ENCODE assay signal across 1 cellular context in the genomic region with DNA sequence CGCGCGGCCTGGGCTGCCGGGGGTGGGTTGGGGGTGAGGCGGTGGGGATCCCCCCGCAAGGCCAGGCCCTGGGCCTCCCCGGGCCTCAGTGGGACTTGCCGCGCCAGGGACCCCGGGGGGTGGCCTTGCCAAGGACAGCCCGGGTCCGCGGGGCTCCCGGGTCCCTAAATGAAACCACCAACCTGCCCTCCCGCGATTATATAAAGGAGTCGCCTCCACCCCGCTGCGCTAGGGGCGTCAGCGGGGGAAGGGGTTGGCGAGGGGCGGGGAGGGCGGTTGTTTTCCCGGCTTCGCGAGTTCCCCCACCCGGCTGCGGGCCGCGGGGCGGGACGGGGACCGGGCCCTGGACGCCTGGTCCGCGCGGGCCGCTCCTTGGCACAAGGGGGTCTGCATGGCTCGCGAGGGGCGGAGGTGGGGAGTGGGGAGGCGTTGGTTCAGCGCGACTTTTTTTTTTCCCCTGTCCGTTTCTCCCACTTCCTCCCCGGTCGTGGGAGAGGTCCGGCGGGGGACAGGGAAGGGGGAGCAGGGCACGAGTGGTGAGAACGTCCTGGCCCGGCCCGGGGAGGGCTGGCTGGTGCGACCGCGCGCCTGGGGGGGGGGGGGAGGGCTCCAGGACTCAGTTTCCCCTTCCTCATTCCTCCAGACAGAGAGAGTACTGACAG.
TF ChIP-seq lines count a peak whose summit lies in the region.

No MANE protein-coding gene starts in this region.

TF ChIP-seq in WTC11, 78 proteins besides CTCF, POLR2A, EP300 and RAD21 (continued from another document):
- TF ChIP-seq, protein P1, sequence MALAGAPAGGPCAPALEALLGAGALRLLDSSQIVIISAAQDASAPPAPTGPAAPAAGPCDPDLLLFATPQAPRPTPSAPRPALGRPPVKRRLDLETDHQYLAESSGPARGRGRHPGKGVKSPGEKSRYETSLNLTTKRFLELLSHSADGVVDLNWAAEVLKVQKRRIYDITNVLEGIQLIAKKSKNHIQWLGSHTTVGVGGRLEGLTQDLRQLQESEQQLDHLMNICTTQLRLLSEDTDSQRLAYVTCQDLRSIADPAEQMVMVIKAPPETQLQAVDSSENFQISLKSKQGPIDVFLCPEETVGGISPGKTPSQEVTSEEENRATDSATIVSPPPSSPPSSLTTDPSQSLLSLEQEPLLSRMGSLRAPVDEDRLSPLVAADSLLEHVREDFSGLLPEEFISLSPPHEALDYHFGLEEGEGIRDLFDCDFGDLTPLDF (CRISPR knock-in tag; IDR thresholded peaks at IDR 0.05), result no peak
- TF ChIP-seq EMX1 (CRISPR knock-in tag; IDR thresholded peaks at IDR 0.05) (no peak), CREB1 (CRISPR knock-in tag; IDR thresholded peaks at IDR 0.05) (no peak), TCF7 (CRISPR knock-in tag; IDR thresholded peaks at IDR 0.05; ENCODE audit: low read depth) (no peak), CREM (CRISPR knock-in tag; IDR thresholded peaks at IDR 0.05) (no peak), ZNF317 (CRISPR knock-in tag; IDR thresholded peaks at IDR 0.05; ENCODE audit: borderline replicate concordance, low read depth) (no peak), JUN (CRISPR knock-in tag; IDR thresholded peaks at IDR 0.05) (no peak)
- TF ChIP-seq, protein P2, sequence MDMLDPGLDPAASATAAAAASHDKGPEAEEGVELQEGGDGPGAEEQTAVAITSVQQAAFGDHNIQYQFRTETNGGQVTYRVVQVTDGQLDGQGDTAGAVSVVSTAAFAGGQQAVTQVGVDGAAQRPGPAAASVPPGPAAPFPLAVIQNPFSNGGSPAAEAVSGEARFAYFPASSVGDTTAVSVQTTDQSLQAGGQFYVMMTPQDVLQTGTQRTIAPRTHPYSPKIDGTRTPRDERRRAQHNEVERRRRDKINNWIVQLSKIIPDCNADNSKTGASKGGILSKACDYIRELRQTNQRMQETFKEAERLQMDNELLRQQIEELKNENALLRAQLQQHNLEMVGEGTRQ (CRISPR knock-in tag; IDR thresholded peaks at IDR 0.05), result no peak
- TF ChIP-seq, protein P3, sequence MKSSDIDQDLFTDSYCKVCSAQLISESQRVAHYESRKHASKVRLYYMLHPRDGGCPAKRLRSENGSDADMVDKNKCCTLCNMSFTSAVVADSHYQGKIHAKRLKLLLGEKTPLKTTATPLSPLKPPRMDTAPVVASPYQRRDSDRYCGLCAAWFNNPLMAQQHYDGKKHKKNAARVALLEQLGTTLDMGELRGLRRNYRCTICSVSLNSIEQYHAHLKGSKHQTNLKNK (CRISPR knock-in tag; IDR thresholded peaks at IDR 0.05), result no peak
